20 cellular contexts compared by ENCODE assay signal in genomic region chr20:43972692-43973091, GRCh38. TPM values are rescaled to one million over a fixed set of nuclear protein-coding genes. Genes with fewer than 3 reads are reported as not detected.
A peak's percentile ranks its signal among the peaks of the same experiment; 100 is the strongest.
DNase-seq lines count a peak whose midpoint lies in the region; ATAC-seq, FAIRE-seq and TF ChIP-seq lines count a peak whose summit lies in the region.
"Had no signal": no experiment of that assay in that cellular context is flagged by ENCODE, and none has a peak within 500 bp of the region (broad histone marks: within the 10 kb centered on the region; RNA-seq: fewer than 3 reads in every experiment).

No MANE protein-coding gene starts in this region.

- POLR2A ChIA-PET in PC-9 (lab: Charles Lee; ENCODE audit: unreplicated experiment): no interaction called here
- POLR2A ChIA-PET in activated CD8-positive, alpha-beta T cell treated with anti-CD3 and anti-CD28 coated beads for 36 hours (lab: Charles Lee): no interaction called here

- H3K27ac ChIP-seq in PC-9 (peak overlapping the region; percentile 98; the same call in 1 of the 2 replicates), suprapubic skin (no peak overlapping the region)
- H3K27ac ChIP-seq: 22Rv1, C4-2B, GM23248 had no signal

- H3K4me3 ChIP-seq in PC-9: no peak overlapping the region
- no peak overlapping the region for H3K4me3 ChIP-seq in suprapubic skin
- H3K4me3 ChIP-seq: A549, GM23248, HAP-1 had no signal

- H3K4me1 ChIP-seq in PC-9 (replicated peaks; ENCODE audit: insufficient read depth): peaks cover 25% of the 10 kb centered on the region
- peaks cover 4% of the 10 kb centered on the region for H3K4me1 ChIP-seq in suprapubic skin
- H3K4me1 ChIP-seq: Caco-2 had no signal

- peaks cover 1% of the 10 kb centered on the region for H3K27me3 Mint-ChIP-seq in activated CD8-positive, alpha-beta T cell treated with anti-CD3 and anti-CD28 coated beads for 36 hours
- H3K27me3 Mint-ChIP-seq: CD4-positive, alpha-beta T cell had no signal

- H3K27ac Mint-ChIP-seq in activated CD8-positive, alpha-beta T cell treated with anti-CD3 and anti-CD28 coated beads for 36 hours: no peak overlapping the region
- H3K27ac Mint-ChIP-seq: CD4-positive, alpha-beta T cell had no signal

- TF ChIP-seq POLR2A in suprapubic skin (IDR thresholded peaks at IDR 0.05) (no peak), GM12892 (IDR thresholded peaks at IDR 0.05; ENCODE audit: low read depth, low read length) (no peak)

- no TSS peak for BruUV-seq in PC-9 (replicated peaks; lab: Mats Ljungman, UMichigan)

- peaks cover 10% of the 10 kb centered on the region for H3F3A ChIP-seq in PC-9 (ENCODE audit: insufficient read depth, low read depth)

- no peaks in the 10 kb centered on the region for H3K9me2 ChIP-seq in PC-9 (ENCODE audit: insufficient read depth)

- no peaks in the 10 kb centered on the region for H4K20me1 ChIP-seq in PC-9 (ENCODE audit: insufficient read depth)

- no peak for FAIRE-seq in GM12892 (lab: Jason Lieb, UNC)
- FAIRE-seq: A549, D721Med, G401.6, GM12891, GM18507 had no signal

- no peak for TF ChIP-seq EP300 in suprapubic skin (IDR thresholded peaks at IDR 0.05)

- peaks cover 68% of the 10 kb centered on the region for H3K79me2 ChIP-seq in PC-9 (ENCODE audit: low read depth)

- no peak overlapping the region for H3K4me3 Mint-ChIP-seq in activated CD8-positive, alpha-beta T cell treated with anti-CD3 and anti-CD28 coated beads for 36 hours
- H3K4me3 Mint-ChIP-seq: CD4-positive, alpha-beta T cell had no signal

- H3K9me3 ChIP-seq in PC-9 (ENCODE audit: insufficient read depth, low read depth): no peaks in the 10 kb centered on the region
- H3K9me3 ChIP-seq in suprapubic skin: no peaks in the 10 kb centered on the region
- H3K9me3 ChIP-seq: Caco-2, HAP-1 had no signal

- 100% methylated on average over 2 of the region's 2 CpGs for WGBS in suprapubic skin

- peaks cover 51% of the 10 kb centered on the region for H3K36me3 ChIP-seq in PC-9 (ENCODE audit: low read depth)
- H3K36me3 ChIP-seq in suprapubic skin: no peaks in the 10 kb centered on the region
- H3K36me3 ChIP-seq: HAP-1 had no signal

- H2AFZ ChIP-seq in PC-9: no peak overlapping the region
- H2AFZ ChIP-seq: GM23248 had no signal

- no peak for ATAC-seq in activated CD8-positive, alpha-beta T cell treated with anti-CD3 and anti-CD28 coated beads for 36 hours
- ATAC-seq: A549 had no signal

- H3K9me3 Mint-ChIP-seq in activated CD8-positive, alpha-beta T cell treated with anti-CD3 and anti-CD28 coated beads for 36 hours: peaks cover 1% of the 10 kb centered on the region

- peaks cover 22% of the 10 kb centered on the region for H3K4me1 Mint-ChIP-seq in activated CD8-positive, alpha-beta T cell treated with anti-CD3 and anti-CD28 coated beads for 36 hours (ENCODE audit: low read depth)

- TF ChIP-seq CTCF in PC-9 (conservative IDR thresholded peaks at IDR 0.05): no peak
- TF ChIP-seq CTCF in suprapubic skin (IDR thresholded peaks at IDR 0.05): no peak
- no peak for TF ChIP-seq CTCF in activated CD8-positive, alpha-beta T cell treated with anti-CD3 and anti-CD28 coated beads for 36 hours (IDR thresholded peaks at IDR 0.05)

- DNase-seq in activated CD8-positive, alpha-beta memory T cell treated with anti-CD3 and anti-CD28 coated beads for 24 hours: peak; percentile 51
- DNase-seq in activated CD8-positive, alpha-beta memory T cell treated with anti-CD3 and anti-CD28 coated beads, Interleukin-2, amount 50 U/mL, for 48 hours: no peak
- no peak for DNase-seq in PC-9
- peak; percentile 35 for DNase-seq in islet precursor cell
- DNase-seq in suprapubic skin (ENCODE audit: low spot score in 2 of 2): peak; percentile 19 to 43
- no peak for DNase-seq in GM12892 (ENCODE audit: insufficient read length)
- no peak for DNase-seq in SHP77 treated with DMSO at 0.1 percent for 48 hours (lab: John Stamatoyannopoulos, UW)
- no peak for DNase-seq in activated CD8-positive, alpha-beta T cell treated with anti-CD3 and anti-CD28 coated beads for 36 hours
- DNase-seq: AML-193; Caco-2; CD4-positive, alpha-beta T cell; GM23248 had no signal

- CTCF ChIA-PET in PC-9 (lab: Charles Lee): no interaction called here
- CTCF ChIA-PET in activated CD8-positive, alpha-beta T cell treated with anti-CD3 and anti-CD28 coated beads for 36 hours (lab: Charles Lee): interaction anchor here (1.1 kb wide), 1 partner anchor 12 kb away, joined by 4 read pairs; no protein-coding TSS in a partner anchor

- H3K4me2 ChIP-seq in PC-9: no peak overlapping the region
- H3K4me2 ChIP-seq: A549 had no signal

- intact Hi-C loops in PC-9 (cut with micrococcal nuclease; ENCODE audit: unreplicated experiment): no loop called here
- intact Hi-C loops in activated CD8-positive, alpha-beta T cell treated with anti-CD3 and anti-CD28 coated beads for 36 hours (cut with micrococcal nuclease): no loop called here

- H3K27me3 ChIP-seq in PC-9 (ENCODE audit: insufficient read depth, low read depth): no peaks in the 10 kb centered on the region
- peaks cover 15% of the 10 kb centered on the region for H3K27me3 ChIP-seq in suprapubic skin

- no peaks in the 10 kb centered on the region for H3K36me3 Mint-ChIP-seq in activated CD8-positive, alpha-beta T cell treated with anti-CD3 and anti-CD28 coated beads for 36 hours (ENCODE audit: low read depth)

RNA-seq across cellular contexts. Expression of gene TOX2, which starts 58.0 kb away (rescaled TPM):
- total RNA-seq in PC-9 (2021) (24.0 and 30.1 TPM in 2 replicates), suprapubic skin (1 to 10 TPM in 2 of 4 donors, under 1 TPM in 2; 0.40 to 3.0 (median 1.6) TPM)
- polyA plus RNA-seq in GM12892 (2012; ENCODE audit: missing spikeins): 20.8 TPM
- total RNA-seq in activated CD8-positive, alpha-beta T cell treated with anti-CD3 and anti-CD28 coated beads for 36 hours: 1 to 10 TPM; 1.5 to 1.7 TPM
- total RNA-seq: Caco-2 had no signal

Comparison
In these comparisons a context has a peak if more than half of its experiments do, and no peak if none do; other contexts are left out.
1. DNase-seq: peak in activated CD8-positive, alpha-beta memory T cell treated with anti-CD3 and anti-CD28 coated beads for 24 hours (single experiment), islet precursor cell (single experiment) and suprapubic skin (2 of 2); none in activated CD8-positive, alpha-beta memory T cell treated with anti-CD3 and anti-CD28 coated beads, Interleukin-2, amount 50 U/mL, for 48 hours (single experiment), PC-9 (0 of 2), GM12892 (single experiment), SHP77 treated with DMSO at 0.1 percent for 48 hours (single experiment) and activated CD8-positive, alpha-beta T cell treated with anti-CD3 and anti-CD28 coated beads for 36 hours (single experiment).